Comparison of ENCODE assay signal across 1 cellular context in genomic region chr3:44338828-44339127, GRCh38.
TF ChIP-seq lines count a peak whose summit lies in the region.

No MANE protein-coding gene starts in this region.

TF ChIP-seq in H1, 55 proteins besides CTCF, POLR2A, EP300 and RAD21 (continued from another document):
- TF ChIP-seq RNF2 (IDR thresholded peaks at IDR 0.05; ENCODE audit: borderline replicate concordance, low read depth, low read length, missing control alignments, poor library complexity, severe bottlenecking): no peak
- TF ChIP-seq SIN3A (conservative IDR thresholded peaks at IDR 0.05 in 1 of 2, IDR thresholded peaks at IDR 0.05 in 1 of 2; ENCODE audit: low read depth in 1 of 2, low read length in 2 of 2): no peak
- TF ChIP-seq RFX5 (IDR thresholded peaks at IDR 0.05; ENCODE audit: borderline replicate concordance, low read depth, low read length): no peak
- no peak for TF ChIP-seq CBX8 (IDR thresholded peaks at IDR 0.05; ENCODE audit: borderline replicate concordance, low read depth, low read length)
- no peak for TF ChIP-seq CREB1 (IDR thresholded peaks at IDR 0.05)
- TF ChIP-seq POLR2AphosphoS5 (IDR thresholded peaks at IDR 0.05; ENCODE audit: low read depth, low read length): peak; percentile 5; the same call in 1 of the 2 replicates
- no peak for TF ChIP-seq CTBP2 (IDR thresholded peaks at IDR 0.05; ENCODE audit: borderline replicate concordance, insufficient read depth, insufficient read length, low read length)
